9 cellular contexts compared by ENCODE assay signal in the genomic region with DNA sequence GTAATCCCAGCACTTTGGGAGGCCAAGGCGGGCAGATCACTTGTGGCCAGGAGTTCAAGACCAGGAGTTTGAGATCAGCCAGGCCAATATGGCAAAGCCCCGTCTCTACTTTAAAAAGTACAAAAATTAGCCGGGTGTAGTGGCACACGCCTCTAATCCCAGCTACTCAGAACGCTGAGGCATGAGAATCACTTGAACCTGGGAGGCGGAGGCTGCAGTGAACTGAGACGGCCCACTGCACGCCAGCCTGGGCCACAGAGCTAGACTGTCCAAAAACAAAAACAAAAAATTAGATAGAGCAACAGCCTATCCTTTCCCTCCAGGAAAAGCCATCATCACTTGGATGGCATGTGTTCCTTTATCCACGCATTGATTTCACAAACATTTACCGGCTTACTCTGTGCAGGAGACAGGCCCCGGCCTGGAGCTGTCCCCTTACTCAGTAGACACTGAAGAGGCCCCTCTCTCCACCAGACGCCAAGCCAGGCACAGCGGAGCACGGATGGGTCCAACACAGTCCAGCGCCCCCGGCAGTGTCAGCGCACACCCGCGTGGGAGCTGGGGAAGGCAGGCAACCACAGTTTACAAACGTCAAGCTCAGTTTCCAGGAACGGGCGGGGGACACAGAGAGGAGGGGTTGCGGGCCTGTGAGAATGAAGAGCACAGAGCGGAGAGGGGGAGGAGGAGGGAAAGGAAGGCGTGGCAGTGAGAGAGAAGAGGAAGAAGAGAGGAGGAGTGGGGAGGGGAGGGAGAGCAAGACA. TPM values are rescaled to one million over a fixed set of nuclear protein-coding genes. Genes with fewer than 3 reads are reported as not detected.
DNase-seq lines count a peak whose midpoint lies in the region; ATAC-seq and TF ChIP-seq lines count a peak whose summit lies in the region.
"Had no signal": no experiment of that assay in that cellular context is flagged by ENCODE, and none has a peak within 500 bp of the region (broad histone marks: within the 10 kb centered on the region; RNA-seq: fewer than 3 reads in every experiment).

No MANE protein-coding gene starts in this region.

- peaks cover 5% of the 10 kb centered on the region for H3K9me3 Mint-ChIP-seq in activated naive CD8-positive, alpha-beta T cell (ENCODE audit: low read depth)
- H3K9me3 Mint-ChIP-seq in stimulated activated naive B cell treated with anti-CD40 and anti-IgM and Interleukin-4, amounts not matched to agents 10 μg/mL and 1 μg/mL and 100 μg/mL, for 72 hours: peaks cover 2 to 6% of the 10 kb centered on the region in 2 donors

- peak; percentile 60 to 69 for ATAC-seq in lower lobe of right lung
- ATAC-seq in stimulated activated naive B cell treated with anti-CD40 and anti-IgM and Interleukin-4, amounts not matched to agents 10 μg/mL and 1 μg/mL and 100 μg/mL, for 72 hours (replicated peaks): peak; percentile 48 to 52

- H3F3A ChIP-seq in PC-9 (ENCODE audit: insufficient read depth, low read depth): peaks cover 5% of the 10 kb centered on the region; the same call in 1 of the 2 replicates

- no peaks in the 10 kb centered on the region for H4K20me1 ChIP-seq in PC-9 (ENCODE audit: insufficient read depth)

- no peaks in the 10 kb centered on the region for H3K79me2 ChIP-seq in PC-9 (ENCODE audit: low read depth)

- H3K36me3 ChIP-seq in lower lobe of right lung (no peaks in the 10 kb centered on the region), PC-9 (ENCODE audit: low read depth) (no peaks in the 10 kb centered on the region)

- POLR2A ChIA-PET in PC-9 (lab: Charles Lee; ENCODE audit: unreplicated experiment): no interaction called here

- H3K27ac ChIP-seq in lower lobe of right lung (peak overlapping the region; percentile 31), PC-9 (no peak overlapping the region)

- H3K4me1 Mint-ChIP-seq in activated naive CD8-positive, alpha-beta T cell (ENCODE audit: low read depth): peaks cover 52% of the 10 kb centered on the region
- H3K4me1 Mint-ChIP-seq in stimulated activated naive B cell treated with anti-CD40 and anti-IgM and Interleukin-4, amounts not matched to agents 10 μg/mL and 1 μg/mL and 100 μg/mL, for 72 hours: peaks cover 28 to 39% of the 10 kb centered on the region in 2 donors

- no peak overlapping the region for H2AFZ ChIP-seq in PC-9

- H3K27me3 ChIP-seq in lower lobe of right lung (ENCODE audit: low read depth): peaks cover 28% of the 10 kb centered on the region
- peaks cover 6% of the 10 kb centered on the region; the same call in 1 of the 2 replicates for H3K27me3 ChIP-seq in PC-9 (ENCODE audit: insufficient read depth, low read depth)

- no peak overlapping the region for H3K4me2 ChIP-seq in PC-9

- peak; percentile 31 for DNase-seq in Ammon's horn (ENCODE audit: low spot score)
- DNase-seq in lower lobe of right lung: no peak
- peak; percentile 9 for DNase-seq in stimulated activated naive B cell treated with anti-CD40 and anti-IgM and Interleukin-4, amounts not matched to agents 10 μg/mL and 1 μg/mL and 100 μg/mL, for 72 hours
- DNase-seq in occipital lobe (lab: John Stamatoyannopoulos, UW): no peak
- DNase-seq in D341Med (ENCODE audit: low spot score): no peak
- DNase-seq in PC-9: no peak

- peak overlapping the region; percentile 58 for H3K27ac Mint-ChIP-seq in activated naive CD8-positive, alpha-beta T cell
- no peak overlapping the region for H3K27ac Mint-ChIP-seq in stimulated activated naive B cell treated with anti-CD40 and anti-IgM and Interleukin-4, amounts not matched to agents 10 μg/mL and 1 μg/mL and 100 μg/mL, for 72 hours

- CTCF ChIA-PET in PC-9 (lab: Charles Lee): no interaction called here

- no TSS peak for BruUV-seq in PC-9 (replicated peaks; lab: Mats Ljungman, UMichigan)

- no peak for TF ChIP-seq CTCF in lower lobe of right lung (IDR thresholded peaks at IDR 0.05)
- no peak for TF ChIP-seq CTCF in PC-9 (conservative IDR thresholded peaks at IDR 0.05)

- intact Hi-C loops in lower lobe of right lung (cut with DNase I) (loop anchor here (10.0 kb wide), 1 partner anchor 51 kb away; no protein-coding TSS in a partner anchor), PC-9 (cut with micrococcal nuclease; ENCODE audit: unreplicated experiment) (no loop called here)

- H3K4me3 ChIP-seq in lower lobe of right lung (peak overlapping the region; percentile 39), PC-9 (no peak overlapping the region)

- H3K36me3 Mint-ChIP-seq in activated naive CD8-positive, alpha-beta T cell: no peaks in the 10 kb centered on the region
- peaks cover 0 to 1% of the 10 kb centered on the region in 2 donors for H3K36me3 Mint-ChIP-seq in stimulated activated naive B cell treated with anti-CD40 and anti-IgM and Interleukin-4, amounts not matched to agents 10 μg/mL and 1 μg/mL and 100 μg/mL, for 72 hours

- H3K9me2 ChIP-seq in PC-9 (ENCODE audit: insufficient read depth): no peaks in the 10 kb centered on the region

- H3K4me3 Mint-ChIP-seq in activated naive CD8-positive, alpha-beta T cell: peak overlapping the region; percentile 76
- peak overlapping the region; percentile 60 to 69 for H3K4me3 Mint-ChIP-seq in stimulated activated naive B cell treated with anti-CD40 and anti-IgM and Interleukin-4, amounts not matched to agents 10 μg/mL and 1 μg/mL and 100 μg/mL, for 72 hours

- no peaks in the 10 kb centered on the region for H3K9me3 ChIP-seq in lower lobe of right lung
- 0 out of 2 replicates have a peak, but pooled peaks cover 2% of the 10 kb centered on the region for H3K9me3 ChIP-seq in PC-9 (ENCODE audit: insufficient read depth, low read depth)

- peaks cover 29% of the 10 kb centered on the region for H3K4me1 ChIP-seq in lower lobe of right lung
- no peaks in the 10 kb centered on the region for H3K4me1 ChIP-seq in PC-9 (replicated peaks; ENCODE audit: insufficient read depth)

- no peaks in the 10 kb centered on the region for H3K27me3 Mint-ChIP-seq in activated naive CD8-positive, alpha-beta T cell
- peaks cover 34 to 65% of the 10 kb centered on the region in 2 donors for H3K27me3 Mint-ChIP-seq in stimulated activated naive B cell treated with anti-CD40 and anti-IgM and Interleukin-4, amounts not matched to agents 10 μg/mL and 1 μg/mL and 100 μg/mL, for 72 hours

TF ChIP-seq in PFSK-1, 5 proteins besides CTCF, POLR2A, EP300 and RAD21:
- TF ChIP-seq POLR2AphosphoS5 (IDR thresholded peaks at IDR 0.05; ENCODE audit: low read depth, low read length): no peak
- no peak for TF ChIP-seq TAF1 (IDR thresholded peaks at IDR 0.05; ENCODE audit: borderline replicate concordance, insufficient read depth, low read length)
- TF ChIP-seq, protein P1, sequence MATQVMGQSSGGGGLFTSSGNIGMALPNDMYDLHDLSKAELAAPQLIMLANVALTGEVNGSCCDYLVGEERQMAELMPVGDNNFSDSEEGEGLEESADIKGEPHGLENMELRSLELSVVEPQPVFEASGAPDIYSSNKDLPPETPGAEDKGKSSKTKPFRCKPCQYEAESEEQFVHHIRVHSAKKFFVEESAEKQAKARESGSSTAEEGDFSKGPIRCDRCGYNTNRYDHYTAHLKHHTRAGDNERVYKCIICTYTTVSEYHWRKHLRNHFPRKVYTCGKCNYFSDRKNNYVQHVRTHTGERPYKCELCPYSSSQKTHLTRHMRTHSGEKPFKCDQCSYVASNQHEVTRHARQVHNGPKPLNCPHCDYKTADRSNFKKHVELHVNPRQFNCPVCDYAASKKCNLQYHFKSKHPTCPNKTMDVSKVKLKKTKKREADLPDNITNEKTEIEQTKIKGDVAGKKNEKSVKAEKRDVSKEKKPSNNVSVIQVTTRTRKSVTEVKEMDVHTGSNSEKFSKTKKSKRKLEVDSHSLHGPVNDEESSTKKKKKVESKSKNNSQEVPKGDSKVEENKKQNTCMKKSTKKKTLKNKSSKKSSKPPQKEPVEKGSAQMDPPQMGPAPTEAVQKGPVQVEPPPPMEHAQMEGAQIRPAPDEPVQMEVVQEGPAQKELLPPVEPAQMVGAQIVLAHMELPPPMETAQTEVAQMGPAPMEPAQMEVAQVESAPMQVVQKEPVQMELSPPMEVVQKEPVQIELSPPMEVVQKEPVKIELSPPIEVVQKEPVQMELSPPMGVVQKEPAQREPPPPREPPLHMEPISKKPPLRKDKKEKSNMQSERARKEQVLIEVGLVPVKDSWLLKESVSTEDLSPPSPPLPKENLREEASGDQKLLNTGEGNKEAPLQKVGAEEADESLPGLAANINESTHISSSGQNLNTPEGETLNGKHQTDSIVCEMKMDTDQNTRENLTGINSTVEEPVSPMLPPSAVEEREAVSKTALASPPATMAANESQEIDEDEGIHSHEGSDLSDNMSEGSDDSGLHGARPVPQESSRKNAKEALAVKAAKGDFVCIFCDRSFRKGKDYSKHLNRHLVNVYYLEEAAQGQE (IDR thresholded peaks at IDR 0.05; ENCODE audit: insufficient read depth in 1 of 2, low read depth in 2 of 2, low read length in 2 of 2): 0 out of 4 replicates have a peak, but pooled peaks of 1 of the 2 experiments have one; percentile 18
- no peak for TF ChIP-seq SIN3A (IDR thresholded peaks at IDR 0.05; ENCODE audit: borderline replicate concordance, insufficient read depth, low read length)
- TF ChIP-seq FOXP2 (optimal IDR thresholded peaks at IDR 0.05; ENCODE audit: borderline replicate concordance, extremely low read depth, extremely low read length, insufficient read depth): peak; percentile 66
TF ChIP-seq in PFSK-1: peak in this region for 2.

RNA-seq across cellular contexts. Expression of a gene that starts 3.1 kb away (rescaled TPM):
- 0.08 TPM for polyA plus RNA-seq in PFSK-1 (2012; ENCODE audit: insufficient read length, low read depth)
- 0.38 TPM for total RNA-seq in lower lobe of right lung
- total RNA-seq in occipital lobe: not detected
- not detected in 2 replicates for total RNA-seq in PC-9 (2021)
- total RNA-seq: subcutaneous adipose tissue had no signal

RNA-seq across cellular contexts. Expression of a gene that starts 26.4 kb away (rescaled TPM):
- 0.15 TPM for polyA plus RNA-seq in PFSK-1 (2012; ENCODE audit: insufficient read length, low read depth)
- total RNA-seq in lower lobe of right lung (0.24 TPM), occipital lobe (not detected), PC-9 (2021) (0.08 TPM in 1 of 2 replicates, not detected in the other)

RNA-seq across cellular contexts. Expression of a gene that starts 44.8 kb away (rescaled TPM):
- not detected for polyA plus RNA-seq in PFSK-1 (2012; ENCODE audit: insufficient read length, low read depth)
- total RNA-seq in lower lobe of right lung (not detected), occipital lobe (not detected), PC-9 (2021) (not detected in 2 replicates)

Comparison
In these comparisons a context has a peak if more than half of its experiments do, and no peak if none do; other contexts are left out.
1. DNase-seq: peak in Ammon's horn (single experiment) and stimulated activated naive B cell treated with anti-CD40 and anti-IgM and Interleukin-4, amounts not matched to agents 10 μg/mL and 1 μg/mL and 100 μg/mL, for 72 hours (single experiment); none in lower lobe of right lung (single experiment), occipital lobe (single experiment), D341Med (single experiment) and PC-9 (0 of 2).